ENCODE assay signal across 24 cellular contexts in the genomic region with DNA sequence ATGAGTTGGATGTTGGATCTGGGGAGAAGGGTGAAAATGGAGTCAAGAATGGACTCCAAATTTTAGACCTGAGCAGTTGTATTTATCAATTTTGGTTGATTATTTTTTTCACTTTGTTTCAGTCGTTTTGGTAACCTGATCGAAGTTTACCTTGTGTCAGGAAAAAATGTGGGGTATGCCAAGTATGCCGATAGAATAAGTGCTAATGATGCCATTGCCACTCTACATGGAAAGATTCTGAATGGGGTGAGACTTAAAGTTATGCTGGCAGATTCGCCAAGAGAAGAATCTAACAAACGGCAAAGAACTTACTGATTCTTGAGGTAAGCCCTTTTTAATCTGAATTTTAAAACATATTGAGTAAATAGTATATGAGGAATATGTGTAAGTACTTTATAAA. TPM values are rescaled to one million over a fixed set of nuclear protein-coding genes. Genes with fewer than 3 reads are reported as not detected.
DNase-seq lines count a peak whose midpoint lies in the region; ATAC-seq, FAIRE-seq and TF ChIP-seq lines count a peak whose summit lies in the region.
"Had no signal": no experiment of that assay in that cellular context is flagged by ENCODE, and none has a peak within 500 bp of the region (broad histone marks: within the 10 kb centered on the region; RNA-seq: fewer than 3 reads in every experiment).

No MANE protein-coding gene starts in this region.

- H3K27ac Mint-ChIP-seq in activated CD4-positive, alpha-beta T cell treated with anti-CD3 and anti-CD28 coated beads, Interleukin-2, amount 10 ng/mL, durations not matched to agents 7 days and 5 days: peak overlapping the region; percentile 10
- peak overlapping the region; percentile 12 for H3K27ac Mint-ChIP-seq in progenitor cell of endocrine pancreas
- H3K27ac Mint-ChIP-seq: CD4-positive, alpha-beta T cell; IgD-negative memory B cell had no signal

- H3K79me2 ChIP-seq in H1 (ENCODE audit: control insufficient read depth in 1 of 2, insufficient read depth in 2 of 2, low read length in 2 of 2): no peaks in the 10 kb centered on the region

- H3K9ac ChIP-seq in HUES64 (ENCODE audit: low read depth, low read length) (0 out of 2 replicates have a peak overlapping the region, but pooled peaks have one; percentile 17), H1 (replicated peaks in 1 of 4; ENCODE audit: extremely low read depth in 1 of 4, low read depth in 3 of 4, low read length in 3 of 4) (no peak overlapping the region)
- H3K9ac ChIP-seq: BLaER1 had no signal

- H4K8ac ChIP-seq in H1 (ENCODE audit: extremely low read depth, insufficient read depth, low read length): no peak overlapping the region

- no peak overlapping the region for H2BK120ac ChIP-seq in H1 (replicated peaks; ENCODE audit: low read depth, low read length)

- no peak overlapping the region for H3K4me3 Mint-ChIP-seq in activated CD4-positive, alpha-beta T cell treated with anti-CD3 and anti-CD28 coated beads, Interleukin-2, amount 10 ng/mL, durations not matched to agents 7 days and 5 days
- peak overlapping the region; percentile 1 for H3K4me3 Mint-ChIP-seq in progenitor cell of endocrine pancreas (ENCODE audit: low read depth)
- H3K4me3 Mint-ChIP-seq: CD4-positive, alpha-beta T cell; IgD-negative memory B cell had no signal

- no peak overlapping the region for H3K4ac ChIP-seq in H1 (replicated peaks; ENCODE audit: insufficient read length, low read depth, low read length)

- peaks cover 14% of the 10 kb centered on the region for H3K4me1 ChIP-seq in HUES64 (ENCODE audit: insufficient read depth, low read length)
- peaks cover 0 to 2% (median 0%) of the 10 kb centered on the region in 4 experiments; a peak in 1 of 7 replicates for H3K4me1 ChIP-seq in H1 (replicated peaks in 1 of 4; ENCODE audit: control insufficient read depth in 3 of 4, insufficient read depth in 4 of 4, low read length in 3 of 4)
- peaks cover 1% of the 10 kb centered on the region for H3K4me1 ChIP-seq in right cardiac atrium (ENCODE audit: control insufficient read depth, insufficient read depth, low read length)
- H3K4me1 ChIP-seq: BLaER1, Caco-2 had no signal

- no peak for TF ChIP-seq POLR2A in H1 (IDR thresholded peaks at IDR 0.05; ENCODE audit: control extremely low read depth in 1 of 2, low read depth in 2 of 2, low read length in 2 of 2)

- H3K4me1 Mint-ChIP-seq in activated CD4-positive, alpha-beta T cell treated with anti-CD3 and anti-CD28 coated beads, Interleukin-2, amount 10 ng/mL, durations not matched to agents 7 days and 5 days: no peaks in the 10 kb centered on the region
- H3K4me1 Mint-ChIP-seq in progenitor cell of endocrine pancreas (ENCODE audit: low read depth): peaks cover 9% of the 10 kb centered on the region

- no peak for TF ChIP-seq EP300 in H1 (IDR thresholded peaks at IDR 0.05; ENCODE audit: borderline replicate concordance in 1 of 2, low read depth in 2 of 2, low read length in 2 of 2)

- ATAC-seq in HG02870 (IDR thresholded peaks at IDR 0.05; ENCODE audit: unreplicated experiment): no peak
- no peak for ATAC-seq in right cardiac atrium
- ATAC-seq: Panc1, SK-N-SH treated with all-trans-retinoic acid at 6 μM for 48 hours had no signal

- no peak for DNase-seq in activated CD4-positive, alpha-beta T cell treated with anti-CD3 and anti-CD28 coated beads, Interleukin-2, amount 10 ng/mL, durations not matched to agents 7 days and 5 days
- DNase-seq in activated CD4-positive, alpha-beta T cell treated with anti-CD3 and anti-CD28 coated beads, Interleukin-2, amount 50 U/mL, for 1 hour: no peak
- DNase-seq in H1 (ENCODE audit: low read depth in 1 of 2, low spot score in 2 of 2) (no peak), progenitor cell of endocrine pancreas (ENCODE audit: low spot score, unreplicated experiment) (no peak), NCI-H446 (lab: John Stamatoyannopoulos, UW) (no peak), right cardiac atrium (no peak)
- DNase-seq: ACHN; Caco-2; CD4-positive, alpha-beta T cell; DMS 273 treated with DMSO at 0.1 percent for 48 hours; DMS79 treated with DMSO at 0.1 percent for 48 hours; HCEC 1CT; Karpas-422; NCI-H1048; NCI-H1436 treated with DMSO at 0.1 percent for 48 hours; NCI-H1930; NCI-H510A had no signal

- peak overlapping the region in 1 of 2 experiments; percentile 25; a peak in 1 of 4 replicates for H3K4me2 ChIP-seq in H1 (ENCODE audit: insufficient read depth in 1 of 2, low read depth in 2 of 2, low read length in 2 of 2)
- H3K4me2 ChIP-seq: BLaER1 had no signal

- no peak overlapping the region for H3K18ac ChIP-seq in H1 (ENCODE audit: extremely low read depth, low read length)

- intact Hi-C loops in right cardiac atrium (cut with DNase I): loop anchor here in 1 of 4 donors (10.0 kb wide), 2 partner anchors 149 to 269 kb away; no protein-coding TSS in a partner anchor

- no peak overlapping the region for H3K14ac ChIP-seq in H1 (ENCODE audit: insufficient read length)

- H2AK5ac ChIP-seq in H1 (ENCODE audit: low read depth, low read length): no peak overlapping the region

- peaks cover 35% of the 10 kb centered on the region for H3K36me3 ChIP-seq in HUES64 (ENCODE audit: insufficient read depth, low read length)
- H3K36me3 ChIP-seq in H1 (ENCODE audit: control insufficient read depth in 2 of 4, insufficient read depth in 4 of 4, low read length in 3 of 4): peaks cover 0 to 7% (median under 1%) of the 10 kb centered on the region in 4 experiments; a peak in 2 of 8 replicates

- FAIRE-seq in H1 (lab: Jason Lieb, UNC): no peak

- no peaks in the 10 kb centered on the region for H3K79me1 ChIP-seq in H1 (ENCODE audit: low read depth, low read length)

- H3K9me3 Mint-ChIP-seq in activated CD4-positive, alpha-beta T cell treated with anti-CD3 and anti-CD28 coated beads, Interleukin-2, amount 10 ng/mL, durations not matched to agents 7 days and 5 days: no peaks in the 10 kb centered on the region
- H3K9me3 Mint-ChIP-seq in progenitor cell of endocrine pancreas (ENCODE audit: low read depth): no peaks in the 10 kb centered on the region
- H3K9me3 Mint-ChIP-seq: CD4-positive, alpha-beta T cell; IgD-negative memory B cell had no signal

- H3K9me3 ChIP-seq in HUES64 (ENCODE audit: insufficient read depth, low read depth, low read length): no peaks in the 10 kb centered on the region
- H3K9me3 ChIP-seq in H1 (ENCODE audit: insufficient read depth in 2 of 2, low read depth in 1 of 2, low read length in 1 of 2): no peaks in the 10 kb centered on the region
- H3K9me3 ChIP-seq in right cardiac atrium (ENCODE audit: control insufficient read depth, low read length): no peaks in the 10 kb centered on the region
- H3K9me3 ChIP-seq: BLaER1, Caco-2 had no signal

- H3K4me3 ChIP-seq in HUES64 (ENCODE audit: low read length): no peak overlapping the region
- H3K4me3 ChIP-seq in H1 (ENCODE audit: extremely low read depth in 1 of 4, insufficient read depth in 2 of 4, low read depth in 3 of 4, low read length in 4 of 4): peak overlapping the region in 1 of 4 experiments; percentile 13; a peak in 1 of 8 replicates
- no peak overlapping the region for H3K4me3 ChIP-seq in right cardiac atrium (ENCODE audit: low read length)
- H3K4me3 ChIP-seq: BLaER1 had no signal

- H3K27ac ChIP-seq in HUES64 (ENCODE audit: low read depth, low read length) (peak overlapping the region; percentile 43), H1 (ENCODE audit: low read depth, low read length) (no peak overlapping the region), right cardiac atrium (ENCODE audit: low read length) (no peak overlapping the region)
- H3K27ac ChIP-seq: 22Rv1, BLaER1 had no signal

- peaks cover 37% of the 10 kb centered on the region for H3K36me3 Mint-ChIP-seq in activated CD4-positive, alpha-beta T cell treated with anti-CD3 and anti-CD28 coated beads, Interleukin-2, amount 10 ng/mL, durations not matched to agents 7 days and 5 days (ENCODE audit: low read depth)
- peaks cover 18% of the 10 kb centered on the region for H3K36me3 Mint-ChIP-seq in progenitor cell of endocrine pancreas (ENCODE audit: insufficient read depth)

- TF ChIP-seq CTCF in H1 (IDR thresholded peaks at IDR 0.05; ENCODE audit: control extremely low read depth in 1 of 3, insufficient read depth in 1 of 3, low read depth in 1 of 3, low read length in 3 of 3) (no peak), progenitor cell of endocrine pancreas (IDR thresholded peaks at IDR 0.05; ENCODE audit: unreplicated experiment) (no peak)

- H2BK12ac ChIP-seq in H1 (ENCODE audit: low read depth, low read length): no peak overlapping the region

- no peak overlapping the region for H2BK5ac ChIP-seq in H1 (ENCODE audit: low read depth, low read length)

- H3K27me3 ChIP-seq in HUES64 (ENCODE audit: insufficient read depth, low read length): no peaks in the 10 kb centered on the region
- H3K27me3 ChIP-seq in H1 (replicated peaks in 1 of 4; ENCODE audit: control insufficient read depth in 3 of 4, extremely low read depth in 1 of 4, insufficient read depth in 3 of 4, low read length in 3 of 4): no peaks in the 10 kb centered on the region
- H3K27me3 ChIP-seq in right cardiac atrium (ENCODE audit: control insufficient read depth, insufficient read depth): no peaks in the 10 kb centered on the region
- H3K27me3 ChIP-seq: BLaER1 had no signal

- H3K23me2 ChIP-seq in H1 (ENCODE audit: low read depth, low read length): no peaks in the 10 kb centered on the region

- no peaks in the 10 kb centered on the region for H4K20me1 ChIP-seq in H1 (replicated peaks in 1 of 2; ENCODE audit: control insufficient read depth in 1 of 2, insufficient read depth in 2 of 2, low read length in 2 of 2)
- H4K20me1 ChIP-seq: BLaER1 had no signal

- no peak overlapping the region for H3K56ac ChIP-seq in H1 (replicated peaks; ENCODE audit: insufficient read length, low read depth, low read length)

- no peak overlapping the region for H4K5ac ChIP-seq in H1 (ENCODE audit: insufficient read length, low read depth, low read length)

- H2BK20ac ChIP-seq in H1 (ENCODE audit: low read length): no peak overlapping the region

- H2AFZ ChIP-seq in H1 (ENCODE audit: low read length): no peak overlapping the region

- H2BK15ac ChIP-seq in H1 (ENCODE audit: low read length): no peak overlapping the region

- no peak overlapping the region for H3K23ac ChIP-seq in H1 (ENCODE audit: insufficient read length)

- no peak for TF ChIP-seq RAD21 in H1 (IDR thresholded peaks at IDR 0.05 in 1 of 2, conservative IDR thresholded peaks at IDR 0.05 in 1 of 2; ENCODE audit: low read depth in 2 of 2, low read length in 2 of 2)

- CTCF ChIA-PET in activated CD4-positive, alpha-beta T cell treated with anti-CD3 and anti-CD28 coated beads, Interleukin-2, amount 10 ng/mL, durations not matched to agents 7 days and 5 days (lab: Charles Lee): interaction anchor here (1.0 to 3.5 kb wide), 2 partner anchors 13 to 20 kb away, joined by 3 to 13 read pairs; a partner anchor contains a TSS
- CTCF ChIA-PET in H1 (lab: Charles Lee; ENCODE audit: partially characterized antibody): interaction anchor here (1.6 kb wide), 1 partner anchor 14 kb away, joined by 5 read pairs; a partner anchor contains a TSS

- H4K91ac ChIP-seq in H1 (replicated peaks; ENCODE audit: insufficient read length, low read length): no peak overlapping the region

- 79% methylated on average over 5 of the region's 5 CpGs for WGBS in HUES64
- 69% methylated on average over 5 of the region's 5 CpGs; no CpG with 5 or more reads in 1 of the 2 experiments for WGBS in H1 (ENCODE audit: extremely low coverage in 1 of 2, insufficient coverage in 1 of 2, insufficient read length in 1 of 2, insufficient replicate concordance in 2 of 2, low coverage in 1 of 2, low lambda C conversion rate in 2 of 2, missing lambda C conversion rate in 1 of 2), 2 experiments
- 61% methylated on average over 5 of the region's 5 CpGs for WGBS in right cardiac atrium

- POLR2A ChIA-PET in activated CD4-positive, alpha-beta T cell treated with anti-CD3 and anti-CD28 coated beads, Interleukin-2, amount 10 ng/mL, durations not matched to agents 7 days and 5 days (lab: Charles Lee): no interaction called here
- POLR2A ChIA-PET in H1 (lab: Charles Lee; ENCODE audit: partially characterized antibody): interaction anchor here (1.1 to 1.4 kb wide), 2 partner anchors 13 to 325 kb away, joined by 4 read pairs; a partner anchor contains a TSS

- H3K27me3 Mint-ChIP-seq in activated CD4-positive, alpha-beta T cell treated with anti-CD3 and anti-CD28 coated beads, Interleukin-2, amount 10 ng/mL, durations not matched to agents 7 days and 5 days: no peaks in the 10 kb centered on the region
- H3K27me3 Mint-ChIP-seq in progenitor cell of endocrine pancreas: no peaks in the 10 kb centered on the region
- H3K27me3 Mint-ChIP-seq: CD4-positive, alpha-beta T cell; IgD-negative memory B cell had no signal

RNA-seq across cellular contexts. Expression of a gene that starts 13.6 kb away (rescaled TPM):
- total RNA-seq in activated CD4-positive, alpha-beta T cell treated with anti-CD3 and anti-CD28 coated beads, Interleukin-2, amount 10 ng/mL, durations not matched to agents 7 days and 5 days: 10 to 100 TPM; 19.0 to 22.0 TPM
- polyA plus RNA-seq in HUES64 (2013, experiment 1 of 2): 11.1 TPM
- polyA plus RNA-seq in HUES64 (2013, experiment 2 of 2): 9.3 TPM
- total RNA-seq in H1 (2021; fragmentation: NEBNext Ultra II Directional; extraction: Animal tissue kit (Norgen Biotek cat#: 25700)): 10.4 and 11.9 TPM in 2 replicates
- polyA plus RNA-seq in H1 (2011; rRNA removed) (3.2 and 4.7 TPM in 2 replicates), right cardiac atrium (7.8 TPM)
- 7.4 TPM for polyA plus RNA-seq in H1 (2011; cell fraction: cytosol; rRNA removed)
- 3.7 TPM for polyA plus RNA-seq in H1 (2011; cell fraction: nucleus; rRNA removed)
- 8.8 to 12.9 TPM (median 11.2 TPM) in 4 replicates for polyA plus RNA-seq in H1 (2012, experiment 1 of 2)
- 1.8 TPM for polyA plus RNA-seq in H1 (2012, experiment 2 of 2)
- polyA plus RNA-seq in H1 (2013, experiment 1 of 2): 14.7 TPM
- 14.1 TPM for polyA plus RNA-seq in H1 (2013, experiment 2 of 2)
- 4.7 and 5.0 TPM in 2 replicates for polyA minus RNA-seq in H1 (2011; rRNA and poly(A)+ RNA removed)
- polyA minus RNA-seq in H1 (2011; cell fraction: cytosol; rRNA and poly(A)+ RNA removed): 5.2 TPM
- polyA minus RNA-seq in H1 (2011; cell fraction: nucleus; rRNA and poly(A)+ RNA removed): 8.6 TPM
- total RNA-seq in progenitor cell of endocrine pancreas (18.8 and 19.7 TPM in 2 replicates), right cardiac atrium (1 to 10 TPM; 8.1 to 9.9 (median 8.6) TPM)

RNA-seq across cellular contexts. Expression of a gene that starts 53.3 kb away (rescaled TPM):
- not detected for total RNA-seq in activated CD4-positive, alpha-beta T cell treated with anti-CD3 and anti-CD28 coated beads, Interleukin-2, amount 10 ng/mL, durations not matched to agents 7 days and 5 days
- polyA plus RNA-seq in HUES64 (2013, experiment 1 of 2): 0.25 TPM
- 0.25 TPM for polyA plus RNA-seq in HUES64 (2013, experiment 2 of 2)
- 0.19 and 0.36 TPM in 2 replicates for total RNA-seq in H1 (2021; fragmentation: NEBNext Ultra II Directional; extraction: Animal tissue kit (Norgen Biotek cat#: 25700))
- 0.23 and 0.24 TPM in 2 replicates for polyA plus RNA-seq in H1 (2011; rRNA removed)
- polyA plus RNA-seq in H1 (2011; cell fraction: cytosol; rRNA removed): 0.18 TPM
- 0.50 TPM for polyA plus RNA-seq in H1 (2011; cell fraction: nucleus; rRNA removed)
- polyA plus RNA-seq in H1 (2012, experiment 1 of 2): 0.11 to 0.45 TPM (median 0.37 TPM) in 4 replicates
- polyA plus RNA-seq in H1 (2012, experiment 2 of 2): not detected
- 0.12 TPM for polyA plus RNA-seq in H1 (2013, experiment 1 of 2)
- polyA plus RNA-seq in H1 (2013, experiment 2 of 2): 0.11 TPM
- polyA minus RNA-seq in H1 (2011; rRNA and poly(A)+ RNA removed): 1.3 TPM in 2 replicates
- 0.29 TPM for polyA minus RNA-seq in H1 (2011; cell fraction: cytosol; rRNA and poly(A)+ RNA removed)
- 1.3 TPM for polyA minus RNA-seq in H1 (2011; cell fraction: nucleus; rRNA and poly(A)+ RNA removed)
- total RNA-seq in progenitor cell of endocrine pancreas: 54.8 and 60.5 TPM in 2 replicates
- total RNA-seq in right cardiac atrium: under 1 TPM; 0.08 to 0.63 (median 0.19) TPM
- 0.16 TPM for polyA plus RNA-seq in right cardiac atrium
- total RNA-seq: CD4-positive, alpha-beta T cell had no signal
- polyA plus RNA-seq: IgD-negative memory B cell had no signal

Comparison
In these comparisons a context has a peak if more than half of its experiments do, and no peak if none do; other contexts are left out.
1. RNA of a gene that starts 53.3 kb away (total RNA-seq): 54.8 to 60.5 TPM in progenitor cell of endocrine pancreas; 0.08 to 0.63 TPM in right cardiac atrium, 0.19 to 0.36 TPM in H1 and not detected in activated CD4-positive, alpha-beta T cell treated with anti-CD3 and anti-CD28 coated beads, Interleukin-2, amount 10 ng/mL, durations not matched to agents 7 days and 5 days; every median in the first group is over 10 times any median in the second.